Comparison of ENCODE assay signal across 1 cellular context in genomic region chr3:172321035-172321434, GRCh38.
TF ChIP-seq lines count a peak whose summit lies in the region.

No MANE protein-coding gene starts in this region.

TF ChIP-seq in IMR-90, 13 proteins besides CTCF, POLR2A, EP300 and RAD21 (continued from another document):
- no peak for TF ChIP-seq ELK1 (IDR thresholded peaks at IDR 0.05; ENCODE audit: borderline replicate concordance, low read depth, low read length)
TF ChIP-seq in IMR-90: peak in this region for 0.
